ENCODE assay signal across 22 cellular contexts in genomic region chr2:18701981-18702380, GRCh38.
DNase-seq lines count a peak whose midpoint lies in the region; ATAC-seq and TF ChIP-seq lines count a peak whose summit lies in the region.
"Had no signal": no experiment of that assay in that cellular context is flagged by ENCODE, and none has a peak within 500 bp of the region (broad histone marks: within the 10 kb centered on the region; RNA-seq: fewer than 3 reads in every experiment).

No MANE protein-coding gene starts in this region.

- no peak overlapping the region for H3K23ac ChIP-seq in mesenchymal stem cell (ENCODE audit: low read length in 2 of 2)

- H2BK5ac ChIP-seq in mesenchymal stem cell (ENCODE audit: low read depth, low read length, poor library complexity, severe bottlenecking), result no peak overlapping the region

- H2AFZ ChIP-seq in PC-3 (ENCODE audit: low read length), result no peak overlapping the region
- no peak overlapping the region for H2AFZ ChIP-seq in mesenchymal stem cell (ENCODE audit: low read depth, low read length)

- H3F3A ChIP-seq in PC-3 (ENCODE audit: low read length, unreplicated experiment), result no peaks in the 10 kb centered on the region

- H4K20me1 ChIP-seq in PC-3 (ENCODE audit: low read length), result no peaks in the 10 kb centered on the region

- no TSS peak for BruUV-seq in PC-3 (replicated peaks; lab: Mats Ljungman, UMichigan)

- no peak overlapping the region for H2BK15ac ChIP-seq in mesenchymal stem cell (ENCODE audit: low read depth, poor library complexity, severe bottlenecking)

- no peaks in the 10 kb centered on the region for H3K27me3 Mint-ChIP-seq in T-helper 17 cell
- no peaks in the 10 kb centered on the region for H3K27me3 Mint-ChIP-seq in activated naive CD8-positive, alpha-beta T cell treated with anti-CD3 and anti-CD28 coated beads, Interleukin-2, amount 50 U/mL, for 24 hours
- H3K27me3 Mint-ChIP-seq: activated CD4-positive, alpha-beta T cell treated with anti-CD3 and anti-CD28 coated beads, Interleukin-2, amount 10 ng/mL, durations not matched to agents 24 days and 14 days; B cell had no signal

- intact Hi-C loops in PC-3 (cut with micrococcal nuclease), result no loop called here

- no peak overlapping the region for H3K4me3 Mint-ChIP-seq in T-helper 17 cell
- H3K4me3 Mint-ChIP-seq in activated naive CD8-positive, alpha-beta T cell treated with anti-CD3 and anti-CD28 coated beads, Interleukin-2, amount 50 U/mL, for 24 hours, result no peak overlapping the region
- H3K4me3 Mint-ChIP-seq: activated CD4-positive, alpha-beta T cell treated with anti-CD3 and anti-CD28 coated beads, Interleukin-2, amount 10 ng/mL, durations not matched to agents 24 days and 14 days; B cell; nephron progenitor cell had no signal

- CTCF ChIA-PET in PC-3 (lab: Charles Lee), result no interaction called here

- DNase-seq in AG20443 (ENCODE audit: low spot score), result peak; percentile 41
- DNase-seq in PC-3, result peak; percentile 84
- peak; percentile 8 for DNase-seq in epithelial cell of prostate (ENCODE audit: low read depth, low spot score)
- DNase-seq in mesenchymal stem cell, result no peak
- DNase-seq in DMS153 (lab: John Stamatoyannopoulos, UW), result no peak
- DNase-seq in hippocampal formation (lab: John Stamatoyannopoulos, UW), result no peak
- DNase-seq in T-helper 17 cell, result no peak
- DNase-seq in activated naive CD8-positive, alpha-beta T cell treated with anti-CD3 and anti-CD28 coated beads, Interleukin-2, amount 50 U/mL, for 24 hours, result no peak
- DNase-seq: activated CD4-positive, alpha-beta T cell treated with anti-CD3 and anti-CD28 coated beads, Interleukin-2, amount 10 ng/mL, durations not matched to agents 24 days and 14 days; activated naive CD4-positive, alpha-beta T cell treated with Interleukin-2 at 50 U/mL for 16 hours; body of pancreas; Calu3; mesendoderm; MM.1S; NCI-H2029 treated with DMSO at 0.1 percent for 48 hours; NCI-H524 treated with DMSO at 0.1 percent for 48 hours; nephron progenitor cell; stimulated activated CD4-positive, alpha-beta T cell treated with anti-CD3 and anti-CD28 coated beads, Interleukin-4, amount 100 ng/mL, for 24 hours; stimulated activated CD8-positive, alpha-beta memory T cell treated with anti-CD3 and anti-CD28 coated beads, Interleukin-4, amount 100 ng/mL, for 48 hours; testis had no signal

- H3K27ac Mint-ChIP-seq in T-helper 17 cell, result no peak overlapping the region
- no peak overlapping the region for H3K27ac Mint-ChIP-seq in activated naive CD8-positive, alpha-beta T cell treated with anti-CD3 and anti-CD28 coated beads, Interleukin-2, amount 50 U/mL, for 24 hours
- H3K27ac Mint-ChIP-seq: activated CD4-positive, alpha-beta T cell treated with anti-CD3 and anti-CD28 coated beads, Interleukin-2, amount 10 ng/mL, durations not matched to agents 24 days and 14 days; B cell; nephron progenitor cell had no signal

- H4K8ac ChIP-seq in mesenchymal stem cell (ENCODE audit: low read length), result no peak overlapping the region

- H2BK120ac ChIP-seq in mesenchymal stem cell (ENCODE audit: low read depth, low read length), result no peak overlapping the region

- no peaks in the 10 kb centered on the region for H3K27me3 ChIP-seq in PC-3 (ENCODE audit: low read length)
- H3K27me3 ChIP-seq in mesenchymal stem cell (ENCODE audit: control insufficient read depth in 1 of 2, insufficient read depth in 1 of 2, low read length in 2 of 2), result no peaks in the 10 kb centered on the region
- H3K27me3 ChIP-seq: body of pancreas, gastroesophageal sphincter, testis had no signal

- H3K9ac ChIP-seq in PC-3 (ENCODE audit: low read length) (no peak overlapping the region), mesenchymal stem cell (ENCODE audit: low read length) (peak overlapping the region; percentile 5)

- H3K9me3 Mint-ChIP-seq in activated naive CD8-positive, alpha-beta T cell treated with anti-CD3 and anti-CD28 coated beads, Interleukin-2, amount 50 U/mL, for 24 hours, result no peaks in the 10 kb centered on the region
- H3K9me3 Mint-ChIP-seq: activated CD4-positive, alpha-beta T cell treated with anti-CD3 and anti-CD28 coated beads, Interleukin-2, amount 10 ng/mL, durations not matched to agents 24 days and 14 days had no signal

- ATAC-seq in PC-3 (peak; percentile 94), T-helper 17 cell (no peak)
- no peak for ATAC-seq in activated naive CD8-positive, alpha-beta T cell treated with anti-CD3 and anti-CD28 coated beads, Interleukin-2, amount 50 U/mL, for 24 hours
- ATAC-seq: body of pancreas, gastroesophageal sphincter had no signal

- no peaks in the 10 kb centered on the region for H3K4me1 Mint-ChIP-seq in T-helper 17 cell
- no peaks in the 10 kb centered on the region for H3K4me1 Mint-ChIP-seq in activated naive CD8-positive, alpha-beta T cell treated with anti-CD3 and anti-CD28 coated beads, Interleukin-2, amount 50 U/mL, for 24 hours
- H3K4me1 Mint-ChIP-seq: B cell, nephron progenitor cell had no signal

- no peaks in the 10 kb centered on the region for H3K9me2 ChIP-seq in PC-3 (replicated peaks; ENCODE audit: low read length)

- no peaks in the 10 kb centered on the region for H3K9me3 ChIP-seq in PC-3 (ENCODE audit: low read length)
- H3K9me3 ChIP-seq in mesenchymal stem cell (ENCODE audit: control insufficient read depth, low read length), result no peaks in the 10 kb centered on the region
- H3K9me3 ChIP-seq in T-helper 17 cell (ENCODE audit: control insufficient read depth, low read length, poor library complexity, severe bottlenecking), result no peaks in the 10 kb centered on the region
- H3K9me3 ChIP-seq: body of pancreas, gastroesophageal sphincter, testis had no signal

- H3K4me1 ChIP-seq in PC-3 (ENCODE audit: insufficient read depth, low read length) (peaks cover 21% of the 10 kb centered on the region), mesenchymal stem cell (ENCODE audit: control insufficient read depth, insufficient read depth, low read depth, low read length) (no peaks in the 10 kb centered on the region)
- H3K4me1 ChIP-seq: body of pancreas, testis had no signal

- no peaks in the 10 kb centered on the region for H3K79me2 ChIP-seq in PC-3 (ENCODE audit: low read length)

- no peak overlapping the region for H3K4me3 ChIP-seq in PC-3 (ENCODE audit: low read length)
- no peak overlapping the region for H3K4me3 ChIP-seq in mesenchymal stem cell (ENCODE audit: insufficient read depth in 1 of 2, low read depth in 1 of 2, low read length in 2 of 2)
- H3K4me3 ChIP-seq: body of pancreas, gastroesophageal sphincter, testis had no signal

- H3K36me3 Mint-ChIP-seq in T-helper 17 cell (ENCODE audit: low read depth), result peaks cover 2% of the 10 kb centered on the region
- H3K36me3 Mint-ChIP-seq in activated naive CD8-positive, alpha-beta T cell treated with anti-CD3 and anti-CD28 coated beads, Interleukin-2, amount 50 U/mL, for 24 hours (ENCODE audit: low read depth), result no peaks in the 10 kb centered on the region

- no peak overlapping the region for H3K14ac ChIP-seq in mesenchymal stem cell (ENCODE audit: low read length in 2 of 2)

- H4K91ac ChIP-seq in mesenchymal stem cell (ENCODE audit: low read length), result no peak overlapping the region

- no peak overlapping the region for H2BK12ac ChIP-seq in mesenchymal stem cell (ENCODE audit: low read length in 2 of 2)

- H2AK5ac ChIP-seq in mesenchymal stem cell (ENCODE audit: low read length, severe bottlenecking), result no peak overlapping the region

- peak overlapping the region; percentile 20; the same call in 1 of the 2 replicates for H3K4me2 ChIP-seq in PC-3 (ENCODE audit: low read length)
- no peak overlapping the region for H3K4me2 ChIP-seq in mesenchymal stem cell (ENCODE audit: low read length, poor library complexity, severe bottlenecking)

- H3K27ac ChIP-seq in PC-3 (ENCODE audit: low read length) (peak overlapping the region; percentile 11; the same call in 1 of the 2 replicates), epithelial cell of prostate (no peak overlapping the region), mesenchymal stem cell (ENCODE audit: low read length, poor library complexity, severe bottlenecking) (no peak overlapping the region)
- H3K27ac ChIP-seq: body of pancreas, testis had no signal

- POLR2A ChIA-PET in PC-3 (lab: Charles Lee; ENCODE audit: unreplicated experiment), result no interaction called here

- TF ChIP-seq CTCF in PC-3 (conservative IDR thresholded peaks at IDR 0.05; ENCODE audit: low read depth, low read length), result no peak

- H3K36me3 ChIP-seq in PC-3 (ENCODE audit: low read depth, low read length) (no peaks in the 10 kb centered on the region), mesenchymal stem cell (ENCODE audit: control insufficient read depth in 1 of 2, insufficient read depth in 2 of 2, low read depth in 1 of 2, low read length in 2 of 2) (no peaks in the 10 kb centered on the region)
- H3K36me3 ChIP-seq: gastroesophageal sphincter had no signal

- no peaks in the 10 kb centered on the region for H3K79me1 ChIP-seq in mesenchymal stem cell (replicated peaks; ENCODE audit: low read length, poor library complexity, severe bottlenecking)

- no peak overlapping the region for H3K4ac ChIP-seq in mesenchymal stem cell (ENCODE audit: low read depth in 1 of 2, low read length in 2 of 2)

- H3K18ac ChIP-seq in mesenchymal stem cell (ENCODE audit: low read depth in 1 of 2, low read length in 2 of 2), result no peak overlapping the region

Comparison
In these comparisons a context has a peak if more than half of its experiments do, and no peak if none do; other contexts are left out.
1. DNase-seq: peak in AG20443 (single experiment), PC-3 (single experiment) and epithelial cell of prostate (single experiment); none in mesenchymal stem cell (single experiment), DMS153 (single experiment), hippocampal formation (0 of 2), T-helper 17 cell (0 of 3) and activated naive CD8-positive, alpha-beta T cell treated with anti-CD3 and anti-CD28 coated beads, Interleukin-2, amount 50 U/mL, for 24 hours (single experiment).